ENCODE assay signal across 9 cellular contexts in the genomic region with DNA sequence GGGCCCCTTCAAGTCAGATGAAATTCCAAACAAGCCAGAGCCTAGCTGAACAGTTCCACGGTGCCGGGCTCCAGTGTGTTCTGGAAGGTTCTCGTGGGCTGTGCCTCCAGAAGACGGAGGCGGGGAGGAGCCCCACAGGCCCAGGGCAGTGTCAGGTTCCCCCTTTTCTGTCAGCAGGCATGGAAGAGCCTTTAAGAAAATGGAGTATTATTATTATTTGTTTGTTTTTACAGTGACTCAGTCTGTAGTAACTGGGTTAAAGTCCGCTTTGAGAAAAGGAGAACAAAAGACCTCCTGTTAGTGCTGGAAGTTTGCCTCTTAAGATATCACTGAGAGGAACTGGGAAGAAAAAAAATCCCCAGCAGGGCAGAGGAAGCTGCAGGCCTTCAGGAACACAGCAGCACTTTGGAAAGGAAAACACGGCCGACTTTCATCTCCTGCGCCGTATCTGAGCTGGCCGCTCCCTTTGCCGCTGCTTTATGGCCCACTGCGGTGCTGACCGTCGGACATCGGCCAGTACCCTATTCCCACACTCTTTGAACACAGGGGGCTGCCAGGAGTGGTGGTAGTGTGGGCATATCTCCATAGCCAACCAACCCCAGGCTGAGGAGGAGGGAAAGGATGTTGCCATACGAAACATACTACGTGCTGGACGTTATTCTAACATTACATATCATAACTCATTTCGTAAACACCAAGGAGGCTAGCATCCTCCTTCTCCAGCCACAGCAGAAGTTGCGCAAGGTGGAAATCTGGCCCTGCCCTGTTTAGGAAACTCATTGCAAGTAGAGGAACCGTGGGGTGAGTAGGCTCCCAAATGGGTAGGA.
A peak's percentile ranks its signal among the peaks of the same experiment; 100 is the strongest.
DNase-seq lines count a peak whose midpoint lies in the region; ATAC-seq and TF ChIP-seq lines count a peak whose summit lies in the region.
"Had no signal": no experiment of that assay in that cellular context is flagged by ENCODE, and none has a peak within 500 bp of the region (broad histone marks: within the 10 kb centered on the region; RNA-seq: fewer than 3 reads in every experiment).

No MANE protein-coding gene starts in this region.

- H3K27me3 ChIP-seq in fibroblast of lung (ENCODE audit: control insufficient read depth, insufficient read depth, low read length) = no peaks in the 10 kb centered on the region
- no peaks in the 10 kb centered on the region for H3K27me3 ChIP-seq in neural progenitor cell
- H3K27me3 ChIP-seq in CD8-positive, alpha-beta T cell (ENCODE audit: insufficient read depth, low read length) = no peaks in the 10 kb centered on the region

- POLR2A ChIA-PET in CD8-positive, alpha-beta T cell (lab: Charles Lee) = no interaction called here

- in situ Hi-C loops in SK-MEL-5 (cut with HindIII; ENCODE audit: low pct_unique_long_range_greater_than_20kb, low sequenced_read_pairs) = no loop called here

- H3K9me3 ChIP-seq in fibroblast of lung (ENCODE audit: control insufficient read depth, insufficient read depth, low read depth, low read length) (no peaks in the 10 kb centered on the region), neural progenitor cell (ENCODE audit: low read depth) (no peaks in the 10 kb centered on the region)
- no peaks in the 10 kb centered on the region for H3K9me3 ChIP-seq in CD8-positive, alpha-beta T cell (ENCODE audit: low read length)

- H3K27ac ChIP-seq in fibroblast of lung (ENCODE audit: insufficient read depth, low read length) (peak overlapping the region; percentile 83), neural progenitor cell (no peak overlapping the region)
- no peak overlapping the region for H3K27ac ChIP-seq in CD8-positive, alpha-beta T cell (ENCODE audit: low read depth, low read length)
- H3K27ac ChIP-seq: VCaP had no signal

- H3K9me3 Mint-ChIP-seq in neural progenitor cell = peaks cover 10% of the 10 kb centered on the region
- H3K9me3 Mint-ChIP-seq in CD8-positive, alpha-beta T cell = no peaks in the 10 kb centered on the region

- DNase-seq in AG09309 (ENCODE audit: low read depth) (peak; percentile 37), SK-MEL-5 (ENCODE audit: low read depth, low spot score) (peak; percentile 89), fibroblast of lung (ENCODE audit: low read depth in 2 of 2) (peak; percentile 96 to 98), neural progenitor cell (ENCODE audit: low spot score) (no peak), NCI-H128 (lab: John Stamatoyannopoulos, UW; ENCODE audit: unreplicated experiment) (no peak), germinal center (ENCODE audit: low spot score) (no peak)
- no peak for DNase-seq in CD8-positive, alpha-beta T cell

- no peaks in the 10 kb centered on the region for H3K36me3 ChIP-seq in fibroblast of lung (ENCODE audit: control insufficient read depth, insufficient read depth, low read length)
- no peaks in the 10 kb centered on the region for H3K36me3 ChIP-seq in neural progenitor cell
- H3K36me3 ChIP-seq in CD8-positive, alpha-beta T cell (ENCODE audit: insufficient read depth, low read length) = no peaks in the 10 kb centered on the region

- H3K27me3 Mint-ChIP-seq in neural progenitor cell (ENCODE audit: insufficient read depth, low read depth) = peaks cover 8% of the 10 kb centered on the region
- H3K27me3 Mint-ChIP-seq in CD8-positive, alpha-beta T cell (ENCODE audit: low read depth) = no peaks in the 10 kb centered on the region

- no peak overlapping the region for H3K4me3 Mint-ChIP-seq in neural progenitor cell
- H3K4me3 Mint-ChIP-seq in CD8-positive, alpha-beta T cell = no peak overlapping the region

- peaks cover 63% of the 10 kb centered on the region for H3K4me1 Mint-ChIP-seq in neural progenitor cell
- H3K4me1 Mint-ChIP-seq in CD8-positive, alpha-beta T cell (ENCODE audit: low read depth) = peaks cover 9% of the 10 kb centered on the region

- no peaks in the 10 kb centered on the region for H4K20me1 ChIP-seq in fibroblast of lung (ENCODE audit: control insufficient read depth, extremely low read depth, insufficient read depth, low read length)
- H4K20me1 ChIP-seq in neural progenitor cell (ENCODE audit: low read depth) = no peaks in the 10 kb centered on the region

- no peak for ATAC-seq in CD8-positive, alpha-beta T cell
- no peak for ATAC-seq in GM18867 (IDR thresholded peaks at IDR 0.05; ENCODE audit: unreplicated experiment)

- peak overlapping the region; percentile 51 for H3K27ac Mint-ChIP-seq in neural progenitor cell
- H3K27ac Mint-ChIP-seq in CD8-positive, alpha-beta T cell = no peak overlapping the region

- H3K79me2 ChIP-seq in fibroblast of lung (ENCODE audit: control insufficient read depth, insufficient read depth, low read length) (no peaks in the 10 kb centered on the region), neural progenitor cell (ENCODE audit: low read depth) (no peaks in the 10 kb centered on the region)

- TF ChIP-seq CTCF in AG09309 (IDR thresholded peaks at IDR 0.05; ENCODE audit: control insufficient read depth, insufficient read depth, low read depth, low read length, missing control alignments) (no peak), fibroblast of lung (conservative IDR thresholded peaks at IDR 0.05 in 1 of 2, IDR thresholded peaks at IDR 0.05 in 1 of 2; ENCODE audit: low read depth in 1 of 2, low read length in 2 of 2) (no peak), neural progenitor cell (IDR thresholded peaks at IDR 0.05) (no peak)
- TF ChIP-seq CTCF in CD8-positive, alpha-beta T cell (IDR thresholded peaks at IDR 0.05) = no peak

- H2AFZ ChIP-seq in fibroblast of lung (ENCODE audit: low read length) (peak overlapping the region; percentile 44), neural progenitor cell (replicated peaks) (no peak overlapping the region)

- peaks cover 13% of the 10 kb centered on the region for H3K4me1 ChIP-seq in fibroblast of lung (ENCODE audit: control insufficient read depth, extremely low read depth, insufficient read depth, low read length)
- H3K4me1 ChIP-seq in neural progenitor cell = peaks cover 61% of the 10 kb centered on the region
- peaks cover 8% of the 10 kb centered on the region for H3K4me1 ChIP-seq in CD8-positive, alpha-beta T cell (ENCODE audit: insufficient read depth, low read length)

- H3K4me2 ChIP-seq in fibroblast of lung (ENCODE audit: extremely low read depth, insufficient read depth, low read length) (peak overlapping the region; percentile 28), neural progenitor cell (no peak overlapping the region)

- no peak overlapping the region for H3K4me3 ChIP-seq in AG09309 (ENCODE audit: control insufficient read depth, low read depth, low read length)
- peak overlapping the region in 1 of 4 experiments; percentile 8 for H3K4me3 ChIP-seq in fibroblast of lung (replicated peaks in 1 of 4; ENCODE audit: control extremely low read depth in 1 of 4, insufficient read depth in 1 of 4, low read depth in 3 of 4, low read length in 4 of 4)
- no peak overlapping the region for H3K4me3 ChIP-seq in neural progenitor cell
- H3K4me3 ChIP-seq in CD8-positive, alpha-beta T cell (ENCODE audit: low read depth, low read length) = no peak overlapping the region

- H3F3A ChIP-seq in neural progenitor cell (ENCODE audit: low read depth) = peaks cover 9% of the 10 kb centered on the region

- H3K36me3 Mint-ChIP-seq in neural progenitor cell = no peaks in the 10 kb centered on the region
- no peaks in the 10 kb centered on the region for H3K36me3 Mint-ChIP-seq in CD8-positive, alpha-beta T cell

- intact Hi-C loops in CD8-positive, alpha-beta T cell (cut with DNase I, micrococcal nuclease) = loop anchor here in 1 of 2 experiments (10.0 kb wide), 1 partner anchor 144 kb away; no protein-coding TSS in a partner anchor

- H3K9ac ChIP-seq in fibroblast of lung (ENCODE audit: insufficient read depth, low read length) (peak overlapping the region; percentile 29), neural progenitor cell (no peak overlapping the region)

- CTCF ChIA-PET in CD8-positive, alpha-beta T cell (lab: Charles Lee) = no interaction called here

Comparison
In these comparisons a context has a peak if more than half of its experiments do, and no peak if none do; other contexts are left out.
1. DNase-seq: peak in AG09309 (single experiment), SK-MEL-5 (single experiment) and fibroblast of lung (2 of 2); none in neural progenitor cell (single experiment), NCI-H128 (single experiment), germinal center (single experiment) and CD8-positive, alpha-beta T cell (0 of 7).